8 cellular contexts compared by ENCODE assay signal in genomic region chr14:61476737-61477410, GRCh38.
DNase-seq lines count a peak whose midpoint lies in the region; ATAC-seq and TF ChIP-seq lines count a peak whose summit lies in the region.

No MANE protein-coding gene starts in this region.

- DNase-seq in RWPE2 (ENCODE audit: low spot score) (no peak), hippocampal formation (lab: John Stamatoyannopoulos, UW) (peak; percentile 13 to 48), MM.1S (no peak), NCI-H510A (lab: John Stamatoyannopoulos, UW) (no peak)
- DNase-seq in stimulated activated CD4-positive, alpha-beta T cell treated with anti-CD3 and anti-CD28 coated beads, Interleukin-2, amount 100 ng/mL, for 4 hours (ENCODE audit: low read depth) = peak; percentile 60

- WGBS in adipose tissue, 3 donors = 10 to 31% (median 17%) methylated on average over 6 of the region's 6 CpGs

- H3F3A ChIP-seq in MM.1S (ENCODE audit: insufficient read depth, low read length) = peaks cover 27% of the 10 kb centered on the region

- no peak overlapping the region for H2AFZ ChIP-seq in MM.1S (ENCODE audit: low read length)

- H3K4me1 ChIP-seq in RWPE2 (ENCODE audit: insufficient read depth, poor library complexity, severe bottlenecking) (peaks cover 62% of the 10 kb centered on the region), MM.1S (ENCODE audit: low read length) (peaks cover 39% of the 10 kb centered on the region)

- H3K79me2 ChIP-seq in MM.1S (ENCODE audit: low read length) = no peaks in the 10 kb centered on the region

- no peaks in the 10 kb centered on the region for H4K20me1 ChIP-seq in MM.1S (ENCODE audit: insufficient read depth, low read length)

- peak overlapping the region; percentile 97 for H3K27ac ChIP-seq in RWPE2 (ENCODE audit: poor library complexity, severe bottlenecking)
- peak overlapping the region; percentile 95 for H3K27ac ChIP-seq in adipose tissue (ENCODE audit: low read depth, low read length)
- H3K27ac ChIP-seq in MM.1S (ENCODE audit: low read length) = no peak overlapping the region

- ATAC-seq in GM18868 (IDR thresholded peaks at IDR 0.05; ENCODE audit: unreplicated experiment) (peak; percentile 17), RWPE2 (ENCODE audit: low read depth) (peak; percentile 60), GM21825 (IDR thresholded peaks at IDR 0.05; ENCODE audit: unreplicated experiment) (no peak)

- H3K36me3 ChIP-seq in RWPE2 (ENCODE audit: low read depth) (no peaks in the 10 kb centered on the region), MM.1S (replicated peaks; ENCODE audit: insufficient read depth, low read length) (no peaks in the 10 kb centered on the region)

- TF ChIP-seq CTCF in RWPE2 (IDR thresholded peaks at IDR 0.05; ENCODE audit: poor library complexity, severe bottlenecking) (no peak), MM.1S (IDR thresholded peaks at IDR 0.05; ENCODE audit: low read length) (no peak)

- H3K4me3 ChIP-seq in RWPE2 (ENCODE audit: severe bottlenecking) (no peak overlapping the region), MM.1S (ENCODE audit: low read length) (no peak overlapping the region)

- H3K9ac ChIP-seq in MM.1S (ENCODE audit: low read length) = no peak overlapping the region

- H3K9me3 ChIP-seq in RWPE2 (ENCODE audit: severe bottlenecking) = no peaks in the 10 kb centered on the region
- no peaks in the 10 kb centered on the region for H3K9me3 ChIP-seq in MM.1S (replicated peaks; ENCODE audit: insufficient read depth, low read length)

- no peaks in the 10 kb centered on the region for H3K27me3 ChIP-seq in RWPE2 (ENCODE audit: insufficient read depth, poor library complexity, severe bottlenecking)
- H3K27me3 ChIP-seq in MM.1S (replicated peaks; ENCODE audit: insufficient read depth, low read length) = no peaks in the 10 kb centered on the region

- no peaks in the 10 kb centered on the region for H3K9me2 ChIP-seq in MM.1S (replicated peaks; ENCODE audit: insufficient read depth, low read length)

- no peak overlapping the region for H3K4me2 ChIP-seq in MM.1S (ENCODE audit: low read depth, low read length)

Comparison
In these comparisons a context has a peak if more than half of its experiments do, and no peak if none do; other contexts are left out.
1. DNase-seq: peak in hippocampal formation (2 of 2) and stimulated activated CD4-positive, alpha-beta T cell treated with anti-CD3 and anti-CD28 coated beads, Interleukin-2, amount 100 ng/mL, for 4 hours (single experiment); none in RWPE2 (single experiment), MM.1S (single experiment) and NCI-H510A (single experiment).